20 cellular contexts compared by ENCODE assay signal in the genomic region with DNA sequence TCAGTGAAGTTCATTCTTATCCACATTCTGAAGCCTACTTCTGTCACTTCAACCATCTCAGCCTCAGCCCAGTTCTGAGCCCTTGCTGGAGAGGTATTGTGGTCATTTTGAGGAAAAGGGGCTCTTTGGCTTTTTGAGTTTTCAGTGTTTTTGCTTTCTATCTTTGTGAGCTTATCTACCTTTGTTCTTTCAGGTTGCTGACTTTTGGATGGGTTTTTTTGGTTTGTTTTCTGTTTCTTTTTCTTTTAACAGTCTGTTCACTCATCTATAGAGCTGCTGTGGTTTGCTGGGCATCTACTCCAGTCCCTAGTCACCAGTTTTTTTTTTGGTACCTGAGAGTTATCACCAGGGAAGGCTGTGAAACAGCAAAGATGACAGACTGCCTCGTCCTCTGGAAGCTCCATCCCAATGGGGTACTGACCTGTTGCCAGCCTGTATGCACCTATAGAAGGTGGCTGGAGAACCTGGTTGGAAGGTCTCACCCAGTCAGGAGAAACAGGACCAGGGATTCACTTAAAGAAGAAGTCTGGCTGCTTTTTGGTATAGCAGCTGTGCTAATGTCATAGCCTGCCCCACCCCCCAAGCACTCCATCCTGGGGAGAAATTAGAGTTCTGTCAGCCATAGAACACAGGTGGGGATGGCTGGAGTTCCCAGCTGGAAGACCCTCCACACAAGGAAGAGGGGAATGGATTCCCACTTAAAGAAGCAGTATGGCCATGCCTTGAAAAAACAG.
DNase-seq lines count a peak whose midpoint lies in the region; ATAC-seq, FAIRE-seq and TF ChIP-seq lines count a peak whose summit lies in the region.
"Had no signal": no experiment of that assay in that cellular context is flagged by ENCODE, and none has a peak within 500 bp of the region (broad histone marks: within the 10 kb centered on the region; RNA-seq: fewer than 3 reads in every experiment).

No MANE protein-coding gene starts in this region.

- TF ChIP-seq CTCF in D721Med (IDR thresholded peaks at IDR 0.05; ENCODE audit: insufficient read depth, missing control alignments) = no peak

- no peak for DNase-seq in HT-29 (ENCODE audit: low spot score)
- DNase-seq in D721Med (ENCODE audit: insufficient read length, low spot score) = no peak
- no peak for DNase-seq in NCI-H446 treated with DMSO at 0.1 percent for 48 hours (lab: John Stamatoyannopoulos, UW)
- DNase-seq in D341Med (ENCODE audit: low spot score) = no peak
- DNase-seq: activated CD4-positive, alpha-beta T cell treated with anti-CD3 and anti-CD28 coated beads for 4 hours; activated CD8-positive, alpha-beta memory T cell treated with anti-CD3 and anti-CD28 coated beads, Interleukin-2, amount 50 U/mL, for 4 hours; CD4-positive, alpha-beta T cell; DMS79 treated with DMSO at 0.1 percent for 48 hours; foreskin fibroblast; HCEC 1CT; left colon; NCI-H2107; NCI-H774; sigmoid colon; stimulated activated CD4-positive, alpha-beta T cell treated with anti-CD3 and anti-CD28 coated beads, Interleukin-1b, Interleukin-23, amount 100 ng/mL, for 48 hours had no signal

- no peak for FAIRE-seq in D721Med (lab: Jason Lieb, UNC)

- ATAC-seq in GM18517 (IDR thresholded peaks at IDR 0.05; ENCODE audit: unreplicated experiment) (peak; percentile 98), GM21381 (IDR thresholded peaks at IDR 0.05; ENCODE audit: unreplicated experiment) (peak; percentile 77), HG02870 (IDR thresholded peaks at IDR 0.05; ENCODE audit: unreplicated experiment) (peak; percentile 79), HG03442 (IDR thresholded peaks at IDR 0.05; ENCODE audit: unreplicated experiment) (peak; percentile 96)
- ATAC-seq: left colon, Panc1 had no signal
